8 cellular contexts compared by ENCODE assay signal in genomic region chr12:116336542-116337065, GRCh38. TPM values are rescaled to one million over a fixed set of nuclear protein-coding genes. Genes with fewer than 3 reads are reported as not detected.
DNase-seq lines count a peak whose midpoint lies in the region; ATAC-seq and TF ChIP-seq lines count a peak whose summit lies in the region.

No MANE protein-coding gene starts in this region.

- WGBS in upper lobe of left lung, 2 donors = 78 to 84% methylated on average over 11 of the region's 11 CpGs
- WGBS in neuronal stem cell (ENCODE audit: extremely low coverage in 2 of 2, insufficient read length in 2 of 2, insufficient replicate concordance in 1 of 2), 2 donors = no CpG with 5 or more reads among the region's 11 CpGs

- peak; percentile 73 for ATAC-seq in HG03097 (IDR thresholded peaks at IDR 0.05; ENCODE audit: low FRiP score, unreplicated experiment)
- peak; percentile 58 to 70 for ATAC-seq in upper lobe of left lung (ENCODE audit: low FRiP score in 2 of 2)

- DNase-seq in activated naive CD4-positive, alpha-beta T cell treated with Interleukin-2 at 50 U/mL for 16 hours = peak; percentile 5
- no peak for DNase-seq in activated naive CD4-positive, alpha-beta T cell treated with anti-CD3 and anti-CD28 coated beads for 36 hours
- DNase-seq in amniotic epithelial cell (ENCODE audit: low read depth) (peak; percentile 61), upper lobe of left lung (peak in 1 of 2 donors; percentile 71), neuronal stem cell (ENCODE audit: low spot score) (no peak), SJCRH30 (no peak), DMS79 (lab: John Stamatoyannopoulos, UW) (no peak)

- no peak for TF ChIP-seq CTCF in upper lobe of left lung (IDR thresholded peaks at IDR 0.05)

- intact Hi-C loops in activated naive CD4-positive, alpha-beta T cell treated with anti-CD3 and anti-CD28 coated beads for 36 hours (cut with micrococcal nuclease) = no loop called here

- H3K27ac ChIP-seq in upper lobe of left lung (no peak overlapping the region), neuronal stem cell (replicated peaks; ENCODE audit: low read length) (no peak overlapping the region), SJCRH30 (no peak overlapping the region)

- no peak overlapping the region for H3K23ac ChIP-seq in neuronal stem cell (ENCODE audit: low read depth, low read length, poor library complexity)

- no peaks in the 10 kb centered on the region for H3K36me3 ChIP-seq in upper lobe of left lung
- H3K36me3 ChIP-seq in neuronal stem cell (replicated peaks in 1 of 2; ENCODE audit: control insufficient read depth in 2 of 2, insufficient read depth in 2 of 2, low read length in 2 of 2) = no peaks in the 10 kb centered on the region
- H3K36me3 ChIP-seq in SJCRH30 = no peaks in the 10 kb centered on the region

- H3K4me3 ChIP-seq in upper lobe of left lung = no peak overlapping the region
- H3K4me3 ChIP-seq in neuronal stem cell (ENCODE audit: low read length in 2 of 2) = no peak overlapping the region
- H3K4me3 ChIP-seq in SJCRH30 = no peak overlapping the region

- H3K9ac ChIP-seq in neuronal stem cell (ENCODE audit: low read depth, low read length, poor library complexity) = no peak overlapping the region

- H2BK5ac ChIP-seq in neuronal stem cell (ENCODE audit: low read length) = no peak overlapping the region

- no peaks in the 10 kb centered on the region for H3K79me1 ChIP-seq in neuronal stem cell (ENCODE audit: low read depth, low read length)

- TF ChIP-seq EP300 in upper lobe of left lung (IDR thresholded peaks at IDR 0.05) = no peak

- no peaks in the 10 kb centered on the region for H3K36me3 Mint-ChIP-seq in activated naive CD4-positive, alpha-beta T cell treated with anti-CD3 and anti-CD28 coated beads for 36 hours (ENCODE audit: low read depth)

- no peak overlapping the region for H2AK5ac ChIP-seq in neuronal stem cell (ENCODE audit: low read depth, low read length)

- no peaks in the 10 kb centered on the region for H3K9me3 Mint-ChIP-seq in activated naive CD4-positive, alpha-beta T cell treated with anti-CD3 and anti-CD28 coated beads for 36 hours

- no peak overlapping the region for H3K4me2 ChIP-seq in neuronal stem cell (ENCODE audit: insufficient read depth, low read length, poor library complexity, severe bottlenecking)

- H3K9me3 ChIP-seq in upper lobe of left lung (no peaks in the 10 kb centered on the region), neuronal stem cell (replicated peaks in 1 of 2; ENCODE audit: control insufficient read depth in 2 of 2, insufficient read depth in 1 of 2, low read depth in 1 of 2, low read length in 2 of 2) (no peaks in the 10 kb centered on the region), SJCRH30 (replicated peaks) (no peaks in the 10 kb centered on the region)

- H3K27ac Mint-ChIP-seq in activated naive CD4-positive, alpha-beta T cell treated with anti-CD3 and anti-CD28 coated beads for 36 hours = no peak overlapping the region

- no peak overlapping the region for H2BK120ac ChIP-seq in neuronal stem cell (ENCODE audit: low read depth, low read length)

- no peak overlapping the region for H3K14ac ChIP-seq in neuronal stem cell (ENCODE audit: low read length)

- H3K27me3 ChIP-seq in upper lobe of left lung = no peaks in the 10 kb centered on the region
- no peaks in the 10 kb centered on the region for H3K27me3 ChIP-seq in neuronal stem cell (ENCODE audit: control insufficient read depth in 3 of 3, insufficient read depth in 3 of 3, low read depth in 1 of 3, low read length in 3 of 3)
- no peaks in the 10 kb centered on the region for H3K27me3 ChIP-seq in SJCRH30

- H2BK15ac ChIP-seq in neuronal stem cell (ENCODE audit: low read length) = no peak overlapping the region

- H4K8ac ChIP-seq in neuronal stem cell (ENCODE audit: low read depth, low read length) = no peak overlapping the region

- no peak overlapping the region for H3K4me3 Mint-ChIP-seq in activated naive CD4-positive, alpha-beta T cell treated with anti-CD3 and anti-CD28 coated beads for 36 hours

- no peaks in the 10 kb centered on the region for H3K27me3 Mint-ChIP-seq in activated naive CD4-positive, alpha-beta T cell treated with anti-CD3 and anti-CD28 coated beads for 36 hours (ENCODE audit: low read depth)

- CTCF ChIA-PET in activated naive CD4-positive, alpha-beta T cell treated with anti-CD3 and anti-CD28 coated beads for 36 hours (lab: Charles Lee) = no interaction called here

- peaks cover 8% of the 10 kb centered on the region for H3K4me1 Mint-ChIP-seq in activated naive CD4-positive, alpha-beta T cell treated with anti-CD3 and anti-CD28 coated beads for 36 hours (ENCODE audit: low read depth)

- no peak overlapping the region for H3K18ac ChIP-seq in neuronal stem cell (ENCODE audit: low read length)

- TF ChIP-seq POLR2A in upper lobe of left lung (IDR thresholded peaks at IDR 0.05) = no peak

- H3K4me1 ChIP-seq in upper lobe of left lung (peaks cover 0 to 11% (median 0%) of the 10 kb centered on the region in 4 donors), neuronal stem cell (ENCODE audit: control insufficient read depth in 2 of 2, insufficient read depth in 1 of 2, low read depth in 1 of 2, low read length in 2 of 2) (peaks cover 3 to 14% of the 10 kb centered on the region in 2 donors), SJCRH30 (no peaks in the 10 kb centered on the region)

- H4K91ac ChIP-seq in neuronal stem cell (ENCODE audit: low read depth, low read length, poor library complexity) = no peak overlapping the region

- H3K4ac ChIP-seq in neuronal stem cell (ENCODE audit: low read length) = no peak overlapping the region

- H2AFZ ChIP-seq in neuronal stem cell (ENCODE audit: low read length) = no peak overlapping the region

- H2BK12ac ChIP-seq in neuronal stem cell (ENCODE audit: low read length) = no peak overlapping the region

RNA-seq across cellular contexts. Expression of gene MED13L, which starts 59.1 kb away (rescaled TPM):
- 10 to 100 TPM; 42.4 to 46.0 TPM for total RNA-seq in activated naive CD4-positive, alpha-beta T cell treated with anti-CD3 and anti-CD28 coated beads for 36 hours
- 100 to 1,000 TPM in 5 of 6 donors, 10 to 100 TPM in 1; 96.6 to 178 (median 124) TPM for total RNA-seq in upper lobe of left lung
- 32.5 TPM for polyA plus RNA-seq in neuronal stem cell (2013, experiment 1 of 2)
- polyA plus RNA-seq in neuronal stem cell (2013, experiment 2 of 2) = 31.8 TPM
- total RNA-seq in SJCRH30 (2014; rRNA removed; shearing (Covaris generic)) = 49.1 and 62.0 TPM in 2 replicates

Comparison
In these comparisons a context has a peak if more than half of its experiments do, and no peak if none do; other contexts are left out.
1. DNase-seq: peak in activated naive CD4-positive, alpha-beta T cell treated with Interleukin-2 at 50 U/mL for 16 hours (single experiment) and amniotic epithelial cell (single experiment); none in activated naive CD4-positive, alpha-beta T cell treated with anti-CD3 and anti-CD28 coated beads for 36 hours (single experiment), neuronal stem cell (single experiment), SJCRH30 (0 of 2) and DMS79 (single experiment).